Comparison of ENCODE assay signal across 1 cellular context in the genomic region with DNA sequence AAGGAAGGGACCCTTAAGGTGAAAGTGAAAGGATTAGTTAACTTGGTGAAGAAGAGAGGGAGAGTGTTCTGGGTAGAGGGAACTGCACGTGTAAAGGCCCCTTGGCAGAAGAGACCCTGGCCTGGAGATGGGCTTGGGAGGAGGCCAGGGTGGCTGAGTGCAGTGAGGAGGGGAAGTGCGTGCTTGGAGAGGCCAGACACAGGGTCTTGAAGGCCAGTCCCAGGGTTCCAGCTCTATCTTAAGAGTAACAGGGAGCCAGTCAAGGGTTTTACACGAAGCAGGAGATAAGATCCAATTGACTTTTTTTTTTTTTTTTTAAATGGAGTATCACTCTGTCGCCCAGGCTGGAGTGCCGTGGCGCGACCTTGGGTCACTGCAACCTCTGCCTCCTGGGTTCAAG.
TF ChIP-seq lines count a peak whose summit lies in the region.

No MANE protein-coding gene starts in this region.

TF ChIP-seq in K562, 482 proteins besides CTCF, POLR2A, EP300 and RAD21:
- TF ChIP-seq SMC3 (conservative IDR thresholded peaks at IDR 0.05; ENCODE audit: insufficient read depth, low read depth, low read length) (no peak), ZNF384 (IDR thresholded peaks at IDR 0.05; ENCODE audit: low read depth, low read length) (peak; percentile 56; the same call in 1 of the 2 replicates)
